24 cellular contexts compared by ENCODE assay signal in genomic region chr9:69513291-69513690, GRCh38.
DNase-seq lines count a peak whose midpoint lies in the region; ATAC-seq, FAIRE-seq and TF ChIP-seq lines count a peak whose summit lies in the region.
"Had no signal": no experiment of that assay in that cellular context is flagged by ENCODE, and none has a peak within 500 bp of the region (broad histone marks: within the 10 kb centered on the region; RNA-seq: fewer than 3 reads in every experiment).

No MANE protein-coding gene starts in this region.

- H4K91ac ChIP-seq in H1 (replicated peaks; ENCODE audit: insufficient read length, low read length), result no peak overlapping the region

- H3K27ac ChIP-seq in BLaER1 (no peak overlapping the region), H1 (ENCODE audit: low read depth, low read length) (no peak overlapping the region)
- H3K27ac ChIP-seq: C4-2B, Peyer's patch, SK-N-MC had no signal

- no peaks in the 10 kb centered on the region for H4K20me1 ChIP-seq in BLaER1
- H4K20me1 ChIP-seq in H1 (replicated peaks in 1 of 2; ENCODE audit: control insufficient read depth in 1 of 2, insufficient read depth in 2 of 2, low read length in 2 of 2), result no peaks in the 10 kb centered on the region

- 21% methylated on average over 1 of the region's 1 CpG; no CpG with 5 or more reads in 1 of the 2 experiments for WGBS in H1 (ENCODE audit: extremely low coverage in 1 of 2, insufficient coverage in 1 of 2, insufficient read length in 1 of 2, insufficient replicate concordance in 2 of 2, low coverage in 1 of 2, low lambda C conversion rate in 2 of 2, missing lambda C conversion rate in 1 of 2), 2 experiments

- TF ChIP-seq RAD21 in H1 (IDR thresholded peaks at IDR 0.05 in 1 of 2, conservative IDR thresholded peaks at IDR 0.05 in 1 of 2; ENCODE audit: low read depth in 2 of 2, low read length in 2 of 2), result no peak

- H2BK5ac ChIP-seq in H1 (ENCODE audit: low read depth, low read length), result no peak overlapping the region

- ATAC-seq in left cardiac atrium, result no peak
- ATAC-seq in GM18909 (IDR thresholded peaks at IDR 0.05; ENCODE audit: poor library complexity, unreplicated experiment), result no peak
- ATAC-seq: HepG2 had no signal

- no peak overlapping the region for H2BK20ac ChIP-seq in H1 (ENCODE audit: low read length)

- H2BK15ac ChIP-seq in H1 (ENCODE audit: low read length), result no peak overlapping the region

- H3K4me3 ChIP-seq in BLaER1 (no peak overlapping the region), H1 (ENCODE audit: extremely low read depth in 1 of 4, insufficient read depth in 2 of 4, low read depth in 3 of 4, low read length in 4 of 4) (no peak overlapping the region)
- H3K4me3 ChIP-seq: Peyer's patch, SK-N-MC had no signal

- peaks cover 33% of the 10 kb centered on the region for H3K36me3 ChIP-seq in BLaER1
- no peaks in the 10 kb centered on the region for H3K36me3 ChIP-seq in H1 (ENCODE audit: control insufficient read depth in 2 of 4, insufficient read depth in 4 of 4, low read length in 3 of 4)
- H3K36me3 ChIP-seq: Peyer's patch had no signal

- H2AK5ac ChIP-seq in H1 (ENCODE audit: low read depth, low read length), result no peak overlapping the region

- CTCF ChIA-PET in H1 (lab: Charles Lee; ENCODE audit: partially characterized antibody), result interaction anchor here (0.6 to 2.0 kb wide), 5 partner anchors 15 to 918 kb away, joined by 3 to 12 read pairs (median 5); no protein-coding TSS in a partner anchor

- FAIRE-seq in H1 (lab: Jason Lieb, UNC), result no peak
- no peak for FAIRE-seq in H54 (lab: Jason Lieb, UNC)
- FAIRE-seq: G401.6, HepG2 had no signal

- H3K23ac ChIP-seq in H1 (ENCODE audit: insufficient read length), result no peak overlapping the region

- intact Hi-C loops in left cardiac atrium (cut with DNase I), result no loop called here

- POLR2A ChIA-PET in H1 (lab: Charles Lee; ENCODE audit: partially characterized antibody), result interaction anchor here (0.6 kb wide), 1 partner anchor 859 kb away, joined by 3 read pairs; no protein-coding TSS in a partner anchor

- in situ Hi-C loops in G401 (cut with HindIII; ENCODE audit: low sequenced_read_pairs), result no loop called here

- no peaks in the 10 kb centered on the region for H3K79me1 ChIP-seq in H1 (ENCODE audit: low read depth, low read length)

- H3K27me3 ChIP-seq in BLaER1 (no peaks in the 10 kb centered on the region), H1 (replicated peaks in 1 of 4; ENCODE audit: control insufficient read depth in 3 of 4, extremely low read depth in 1 of 4, insufficient read depth in 3 of 4, low read length in 3 of 4) (no peaks in the 10 kb centered on the region)
- H3K27me3 ChIP-seq: Peyer's patch had no signal

- H3K4me1 ChIP-seq in BLaER1 (peaks cover 9% of the 10 kb centered on the region; the same call in 1 of the 2 replicates), H1 (replicated peaks in 1 of 4; ENCODE audit: control insufficient read depth in 3 of 4, insufficient read depth in 4 of 4, low read length in 3 of 4) (peaks cover 0 to 6% (median 0%) of the 10 kb centered on the region in 4 experiments; a peak in 1 of 7 replicates)
- H3K4me1 ChIP-seq: Peyer's patch had no signal

- H2AFZ ChIP-seq in H1 (ENCODE audit: low read length), result peak overlapping the region; percentile 48; the same call in 1 of the 2 replicates

- H4K5ac ChIP-seq in H1 (ENCODE audit: insufficient read length, low read depth, low read length), result no peak overlapping the region

- H3K4ac ChIP-seq in H1 (replicated peaks; ENCODE audit: insufficient read length, low read depth, low read length), result no peak overlapping the region

- TF ChIP-seq POLR2A in H1 (IDR thresholded peaks at IDR 0.05; ENCODE audit: control extremely low read depth in 1 of 2, low read depth in 2 of 2, low read length in 2 of 2) (no peak), H54 (IDR thresholded peaks at IDR 0.05; ENCODE audit: low read depth, low read length) (no peak)

- DNase-seq in G401 (ENCODE audit: low spot score) (peak; percentile 37), H1 (ENCODE audit: low read depth in 1 of 2, low spot score in 2 of 2) (no peak), renal cortical epithelial cell (ENCODE audit: low read depth) (peak; percentile 20), left cardiac atrium (no peak), H54 (ENCODE audit: insufficient read length, low spot score) (no peak)
- DNase-seq: CD8-positive, alpha-beta memory T cell; DMS153; GOT3; Karpas-422; NCI-H1092; NCI-H1436; NCI-H187; NCI-H2081 treated with DMSO at 0.1 percent for 48 hours; NCI-H446 treated with DMSO at 0.1 percent for 48 hours; NCI-H526 treated with DMSO at 0.1 percent for 48 hours; OCI-M1; Peyer's patch; SIG-M5 had no signal

- H3K9me3 ChIP-seq in BLaER1 (peaks cover 24% of the 10 kb centered on the region), H1 (ENCODE audit: insufficient read depth in 2 of 2, low read depth in 1 of 2, low read length in 1 of 2) (peaks cover 0 to 3% of the 10 kb centered on the region in 2 experiments; a peak in 1 of 4 replicates)

- no peak for TF ChIP-seq EP300 in H1 (IDR thresholded peaks at IDR 0.05; ENCODE audit: borderline replicate concordance in 1 of 2, low read depth in 2 of 2, low read length in 2 of 2)

- no peak overlapping the region for H2BK12ac ChIP-seq in H1 (ENCODE audit: low read depth, low read length)

- no peaks in the 10 kb centered on the region for H3K79me2 ChIP-seq in H1 (ENCODE audit: control insufficient read depth in 1 of 2, insufficient read depth in 2 of 2, low read length in 2 of 2)

- H3K18ac ChIP-seq in H1 (ENCODE audit: extremely low read depth, low read length), result no peak overlapping the region

- no peak overlapping the region for H3K9ac ChIP-seq in BLaER1
- no peak overlapping the region for H3K9ac ChIP-seq in H1 (replicated peaks in 1 of 4; ENCODE audit: extremely low read depth in 1 of 4, low read depth in 3 of 4, low read length in 3 of 4)

- H3K23me2 ChIP-seq in H1 (ENCODE audit: low read depth, low read length), result no peaks in the 10 kb centered on the region

- no peak overlapping the region for H2BK120ac ChIP-seq in H1 (replicated peaks; ENCODE audit: low read depth, low read length)

- no peak overlapping the region for H4K8ac ChIP-seq in H1 (ENCODE audit: extremely low read depth, insufficient read depth, low read length)

- H3K4me2 ChIP-seq in BLaER1, result 0 out of 2 replicates have a peak overlapping the region, but pooled peaks have one; percentile 7
- H3K4me2 ChIP-seq in H1 (ENCODE audit: insufficient read depth in 1 of 2, low read depth in 2 of 2, low read length in 2 of 2), result no peak overlapping the region

- TF ChIP-seq CTCF in H1 (IDR thresholded peaks at IDR 0.05; ENCODE audit: control extremely low read depth in 1 of 3, insufficient read depth in 1 of 3, low read depth in 1 of 3, low read length in 3 of 3), result no peak

- no peak overlapping the region for H3K56ac ChIP-seq in H1 (replicated peaks; ENCODE audit: insufficient read length, low read depth, low read length)

- H3K14ac ChIP-seq in H1 (ENCODE audit: insufficient read length), result no peak overlapping the region

TF ChIP-seq in H1, 55 proteins besides CTCF, POLR2A, EP300 and RAD21:
- TF ChIP-seq SRF (IDR thresholded peaks at IDR 0.05; ENCODE audit: low read depth, low read length) (no peak), KDM5A (IDR thresholded peaks at IDR 0.05; ENCODE audit: low read length) (no peak), JUN (IDR thresholded peaks at IDR 0.05; ENCODE audit: low read depth, low read length) (no peak), SIX5 (IDR thresholded peaks at IDR 0.05; ENCODE audit: low read depth, low read length) (no peak), NANOG (IDR thresholded peaks at IDR 0.05; ENCODE audit: insufficient read depth, low read depth, low read length, poor library complexity, severe bottlenecking) (no peak), E2F6 (IDR thresholded peaks at IDR 0.05) (no peak), EGR1 (IDR thresholded peaks at IDR 0.05; ENCODE audit: borderline replicate concordance, low read depth, low read length) (no peak), KDM4A (IDR thresholded peaks at IDR 0.05; ENCODE audit: low read depth, low read length, severe bottlenecking) (no peak), TBP (IDR thresholded peaks at IDR 0.05; ENCODE audit: low read depth, low read length) (no peak), BCL11A (IDR thresholded peaks at IDR 0.05; ENCODE audit: low read depth in 2 of 2, low read length in 2 of 2) (no peak), GABPA (IDR thresholded peaks at IDR 0.05; ENCODE audit: borderline replicate concordance, insufficient read depth, low read length) (no peak), POU5F1 (IDR thresholded peaks at IDR 0.05; ENCODE audit: low read depth, low read length) (no peak), FOSL1 (IDR thresholded peaks at IDR 0.05; ENCODE audit: insufficient read depth, low read depth, low read length) (no peak), RXRA (IDR thresholded peaks at IDR 0.05; ENCODE audit: insufficient read depth, low read depth, low read length) (no peak), YY1 (IDR thresholded peaks at IDR 0.05; ENCODE audit: low read depth, low read length) (no peak)

Comparison
In these comparisons a context has a peak if more than half of its experiments do, and no peak if none do; other contexts are left out.
1. DNase-seq: peak in G401 (single experiment) and renal cortical epithelial cell (single experiment); none in H1 (0 of 2), left cardiac atrium (single experiment) and H54 (single experiment).